ENCODE assay signal across 12 cellular contexts in genomic region chr17:79987187-79987889, GRCh38. TPM values are rescaled to one million over a fixed set of nuclear protein-coding genes. Genes with fewer than 3 reads are reported as not detected.
A peak's percentile ranks its signal among the peaks of the same experiment; 100 is the strongest.
DNase-seq lines count a peak whose midpoint lies in the region; ATAC-seq, FAIRE-seq and TF ChIP-seq lines count a peak whose summit lies in the region.
"Had no signal": no experiment of that assay in that cellular context is flagged by ENCODE, and none has a peak within 500 bp of the region (broad histone marks: within the 10 kb centered on the region; RNA-seq: fewer than 3 reads in every experiment).

No MANE protein-coding gene starts in this region.

- intact Hi-C loops in K562 (cut with micrococcal nuclease), result no loop called here

- no peaks in the 10 kb centered on the region for H3K36me3 ChIP-seq in K562 (ENCODE audit: control insufficient read depth, insufficient read depth, low read length)
- H3K36me3 ChIP-seq in mesenchymal stem cell (ENCODE audit: control insufficient read depth in 1 of 2, insufficient read depth in 2 of 2, low read depth in 1 of 2, low read length in 2 of 2), result peaks cover 3 to 7% of the 10 kb centered on the region in 2 experiments

- H2BK12ac ChIP-seq in mesenchymal stem cell (ENCODE audit: low read length in 2 of 2), result no peak overlapping the region

- H3K18ac ChIP-seq in mesenchymal stem cell (ENCODE audit: low read depth in 1 of 2, low read length in 2 of 2), result peak overlapping the region in 1 of 2 experiments; percentile 19

- no peaks in the 10 kb centered on the region for H3K9me1 ChIP-seq in K562 (ENCODE audit: control insufficient read depth, insufficient read depth, low read length)

- 3% methylated on average over 16 of the region's 16 CpGs for WGBS in K562 (ENCODE audit: insufficient coverage, low coverage, missing lambda C conversion rate)
- 93% methylated on average over 16 of the region's 16 CpGs for WGBS in mesenchymal stem cell

- no peak overlapping the region for H3K9ac ChIP-seq in K562 (ENCODE audit: insufficient read depth in 1 of 2, low read depth in 2 of 2, low read length in 2 of 2)
- peak overlapping the region; percentile 89 for H3K9ac ChIP-seq in mesenchymal stem cell (ENCODE audit: low read length)

- H3K27ac ChIP-seq in K562 (ENCODE audit: extremely low read depth, low read depth, low read length) (no peak overlapping the region), mesenchymal stem cell (ENCODE audit: low read length, poor library complexity, severe bottlenecking) (no peak overlapping the region)

- H3K79me2 ChIP-seq in K562 (ENCODE audit: control insufficient read depth, insufficient read depth, low read length), result no peaks in the 10 kb centered on the region

- POLR2A ChIA-PET in K562 (lab: Yijun Ruan, JAX), result interaction anchor here (1.1 kb wide), 1 partner anchor 151 kb away, joined by 4 read pairs; no protein-coding TSS in a partner anchor

- no peak overlapping the region for H3K4me2 ChIP-seq in K562 (ENCODE audit: insufficient read depth, low read length)
- no peak overlapping the region for H3K4me2 ChIP-seq in mesenchymal stem cell (ENCODE audit: low read length, poor library complexity, severe bottlenecking)

- no peak overlapping the region for H2BK120ac ChIP-seq in mesenchymal stem cell (ENCODE audit: low read depth, low read length)

- no peak overlapping the region for H3K4ac ChIP-seq in mesenchymal stem cell (ENCODE audit: low read depth in 1 of 2, low read length in 2 of 2)

- peaks cover 41% of the 10 kb centered on the region for H3K79me1 ChIP-seq in mesenchymal stem cell (replicated peaks; ENCODE audit: low read length, poor library complexity, severe bottlenecking)

- H3K4me1 ChIP-seq in K562 (replicated peaks in 1 of 2; ENCODE audit: control insufficient read depth in 2 of 2, insufficient read depth in 2 of 2, low read length in 2 of 2), result peaks cover under 1 to 26% of the 10 kb centered on the region in 2 experiments; a peak in 4 of 5 replicates
- H3K4me1 ChIP-seq in mesenchymal stem cell (ENCODE audit: control insufficient read depth, insufficient read depth, low read depth, low read length), result peaks cover 39% of the 10 kb centered on the region

- no peak for TF ChIP-seq POLR2A in K562 (conservative IDR thresholded peaks at IDR 0.05)

- H3K14ac ChIP-seq in mesenchymal stem cell (ENCODE audit: low read length in 2 of 2), result no peak overlapping the region

- no peaks in the 10 kb centered on the region for H3K9me3 ChIP-seq in K562 (replicated peaks; ENCODE audit: control insufficient read depth, insufficient read depth, low read depth, low read length)
- no peaks in the 10 kb centered on the region for H3K9me3 ChIP-seq in mesenchymal stem cell (ENCODE audit: control insufficient read depth, low read length)

- no peak overlapping the region for H2AFZ ChIP-seq in K562 (ENCODE audit: low read depth, low read length)
- no peak overlapping the region for H2AFZ ChIP-seq in mesenchymal stem cell (ENCODE audit: low read depth, low read length)

- no peak for TF ChIP-seq RAD21 in K562 (CRISPR knock-in tag; conservative IDR thresholded peaks at IDR 0.05 in 1 of 2, IDR thresholded peaks at IDR 0.05 in 1 of 2)

- in situ Hi-C loops in K562 (cut with MboI), result no loop called here

- no TSS peak for BruUV-seq in K562 (replicated peaks; lab: Mats Ljungman, UMichigan)

- H4K8ac ChIP-seq in mesenchymal stem cell (ENCODE audit: low read length), result peak overlapping the region; percentile 7

- no peak for TF ChIP-seq EP300 in K562 (IDR thresholded peaks at IDR 0.05; ENCODE audit: low read length)

- H3K23ac ChIP-seq in mesenchymal stem cell (ENCODE audit: low read length in 2 of 2), result no peak overlapping the region

- H4K20me1 ChIP-seq in K562 (replicated peaks; ENCODE audit: control insufficient read depth, insufficient read depth, low read length), result peaks cover 7% of the 10 kb centered on the region

- CTCF ChIA-PET in K562 (lab: Yijun Ruan, JAX; ENCODE audit: low intra/inter-chr PET ratio), result interaction anchor here (0.7 kb wide), 1 partner anchor 732 kb away, joined by 3 read pairs; no protein-coding TSS in a partner anchor

- peak overlapping the region; percentile 44 for H2BK15ac ChIP-seq in mesenchymal stem cell (ENCODE audit: low read depth, poor library complexity, severe bottlenecking)

- TF ChIP-seq CTCF in K562 (IDR thresholded peaks at IDR 0.05 in 2 of 3, conservative IDR thresholded peaks at IDR 0.05 in 1 of 3; ENCODE audit: insufficient read depth in 2 of 3, low read depth in 1 of 3, low read length in 3 of 3), result no peak

- peaks cover 61 to 81% of the 10 kb centered on the region in 2 experiments for H3K27me3 ChIP-seq in K562 (ENCODE audit: control insufficient read depth in 2 of 2, insufficient read depth in 2 of 2, low read length in 2 of 2)
- H3K27me3 ChIP-seq in mesenchymal stem cell (ENCODE audit: control insufficient read depth in 1 of 2, insufficient read depth in 1 of 2, low read length in 2 of 2), result no peaks in the 10 kb centered on the region

- H2BK5ac ChIP-seq in mesenchymal stem cell (ENCODE audit: low read depth, low read length, poor library complexity, severe bottlenecking), result no peak overlapping the region

- FAIRE-seq in K562 (lab: Jason Lieb, UNC) (no peak), urothelium cell line (lab: Jason Lieb, UNC) (peak; percentile 30)
- FAIRE-seq: A204.1 had no signal

- ATAC-seq in K562, result no peak

- no peak overlapping the region for H3K4me3 ChIP-seq in K562
- H3K4me3 ChIP-seq in mesenchymal stem cell (ENCODE audit: insufficient read depth in 1 of 2, low read depth in 1 of 2, low read length in 2 of 2), result peak overlapping the region in 1 of 2 experiments; percentile 67

- no peak overlapping the region for H4K91ac ChIP-seq in mesenchymal stem cell (ENCODE audit: low read length)

- DNase-seq in DMS53 (lab: John Stamatoyannopoulos, UW), result peak; percentile 57
- no peak for DNase-seq in DMS53 treated with DMSO at 0.1 percent for 48 hours (lab: John Stamatoyannopoulos, UW; ENCODE audit: unreplicated experiment)
- no peak for DNase-seq in K562 (ENCODE audit: extremely low read depth in 1 of 4, low spot score in 3 of 4)
- no peak for DNase-seq in mesenchymal stem cell
- DNase-seq in urothelium cell line (ENCODE audit: low spot score), result peak; percentile 72
- DNase-seq in activated T-cell treated with anti-CD3 and anti-CD28 coated beads, Interleukin-2, amount 50 U/mL, for 48 hours, result no peak
- DNase-seq in MV-4-11 (lab: John Stamatoyannopoulos, UW), result no peak
- no peak for DNase-seq in foreskin melanocyte
- DNase-seq: activated CD4-positive, alpha-beta T cell treated with anti-CD3 and anti-CD28 coated beads for 1 hour; SW 1271 had no signal

- H2AK5ac ChIP-seq in mesenchymal stem cell (ENCODE audit: low read length, severe bottlenecking), result no peak overlapping the region

TF ChIP-seq in K562, 482 proteins besides CTCF, POLR2A, EP300 and RAD21 (continues in another document):
- TF ChIP-seq JUND (IDR thresholded peaks at IDR 0.05; ENCODE audit: borderline replicate concordance, low read depth, low read length) (peak; percentile 21; the same call in 1 of the 2 replicates), JUND (tag; IDR thresholded peaks at IDR 0.05; ENCODE audit: borderline replicate concordance, low read depth, low read length) (no peak)

RNA-seq across cellular contexts. Expression of gene TBC1D16, which starts 48.3 kb away (rescaled TPM):
- 0.05 and 0.69 TPM in 2 replicates for total RNA-seq in K562 (2011; cell fraction: chromatin; rRNA removed; ENCODE audit: low replicate concordance)
- 0.13 and 0.33 TPM in 2 replicates for total RNA-seq in K562 (2011; cell fraction: nucleolus; rRNA removed)
- total RNA-seq in K562 (2011; cell fraction: nucleoplasm; rRNA removed), result 0.07 and 0.69 TPM in 2 replicates
- total RNA-seq in K562 (2014; rRNA removed) (0.45 TPM in 1 of 2 replicates, not detected in the other), K562 (2014; rRNA removed; fragmentation: Illumina TruSeq; extraction: Trizol) (0.04 TPM in 1 of 2 replicates, not detected in the other), K562 (2015; rRNA removed; fragmentation: Illumina TruSeq; extraction: Trizol) (0.04 TPM in 2 replicates), K562 (2021) (0.20 TPM in 2 replicates)
- polyA plus RNA-seq in K562 (2011; rRNA removed) (0.08 and 0.10 TPM in 2 replicates), K562 (2014; fragmentation: Illumina TruSeq; extraction: Trizol) (0.01 and 0.11 TPM in 2 replicates), K562 (2014; fragmentation: Nextera tagmentation; extraction: Ambion mirVana) (under 1 TPM; 0.01 TPM), K562 (2014; rRNA removed) (0.01 and 0.03 TPM in 2 replicates)
- polyA plus RNA-seq in K562 (2011; cell fraction: cytosol; rRNA removed), result 0.01 and 0.07 TPM in 2 replicates
- polyA plus RNA-seq in K562 (2011; cell fraction: nucleus; rRNA removed), result 0.03 and 0.06 TPM in 2 replicates
- 0.10 and 0.24 TPM in 2 replicates for polyA plus RNA-seq in K562 (2012)
- 0.07 and 0.12 TPM in 2 replicates for polyA minus RNA-seq in K562 (2011; rRNA and poly(A)+ RNA removed)
- not detected in 2 replicates for polyA minus RNA-seq in K562 (2011; cell fraction: cytosol; rRNA and poly(A)+ RNA removed)
- polyA minus RNA-seq in K562 (2011; cell fraction: nucleus; rRNA and poly(A)+ RNA removed), result 0.11 and 0.13 TPM in 2 replicates
- polyA plus RNA-seq in mesenchymal stem cell (2013, experiment 1 of 2), result 20.2 TPM
- 20.1 TPM for polyA plus RNA-seq in mesenchymal stem cell (2013, experiment 2 of 2)

RNA-seq across cellular contexts. Expression of gene CCDC40, which starts 49.1 kb away (rescaled TPM):
- 0.30 TPM in 1 of 2 replicates, not detected in the other for total RNA-seq in K562 (2011; cell fraction: chromatin; rRNA removed; ENCODE audit: low replicate concordance)
- total RNA-seq in K562 (2011; cell fraction: nucleolus; rRNA removed), result not detected in 2 replicates
- total RNA-seq in K562 (2011; cell fraction: nucleoplasm; rRNA removed), result not detected in 2 replicates
- not detected in 2 replicates for total RNA-seq in K562 (2014; rRNA removed)
- not detected in 2 replicates for total RNA-seq in K562 (2014; rRNA removed; fragmentation: Illumina TruSeq; extraction: Trizol)
- total RNA-seq in K562 (2015; rRNA removed; fragmentation: Illumina TruSeq; extraction: Trizol), result not detected in 2 replicates
- 0.33 TPM in 1 of 2 replicates, not detected in the other for total RNA-seq in K562 (2021)
- polyA plus RNA-seq in K562 (2011; rRNA removed), result 0.07 TPM in 1 of 2 replicates, not detected in the other
- not detected in 2 replicates for polyA plus RNA-seq in K562 (2011; cell fraction: cytosol; rRNA removed)
- not detected in 2 replicates for polyA plus RNA-seq in K562 (2011; cell fraction: nucleus; rRNA removed)
- 0.05 TPM in 1 of 2 replicates, not detected in the other for polyA plus RNA-seq in K562 (2012)
- polyA plus RNA-seq in K562 (2014; fragmentation: Illumina TruSeq; extraction: Trizol), result not detected in 2 replicates
- not detected for polyA plus RNA-seq in K562 (2014; fragmentation: Nextera tagmentation; extraction: Ambion mirVana)
- polyA plus RNA-seq in K562 (2014; rRNA removed), result not detected in 2 replicates
- polyA minus RNA-seq in K562 (2011; rRNA and poly(A)+ RNA removed), result not detected in 2 replicates
- not detected in 2 replicates for polyA minus RNA-seq in K562 (2011; cell fraction: cytosol; rRNA and poly(A)+ RNA removed)
- not detected in 2 replicates for polyA minus RNA-seq in K562 (2011; cell fraction: nucleus; rRNA and poly(A)+ RNA removed)
- 2.7 TPM for polyA plus RNA-seq in mesenchymal stem cell (2013, experiment 1 of 2)
- 2.8 TPM for polyA plus RNA-seq in mesenchymal stem cell (2013, experiment 2 of 2)
- polyA plus RNA-seq: IgD-negative memory B cell had no signal

Comparison
In these comparisons a context has a peak if more than half of its experiments do, and no peak if none do; other contexts are left out.
1. DNase-seq: peak in DMS53 (single experiment) and urothelium cell line (single experiment); none in DMS53 treated with DMSO at 0.1 percent for 48 hours (single experiment), K562 (0 of 4), mesenchymal stem cell (single experiment), activated T-cell treated with anti-CD3 and anti-CD28 coated beads, Interleukin-2, amount 50 U/mL, for 48 hours (0 of 2), MV-4-11 (single experiment) and foreskin melanocyte (single experiment).